In genomic region chr5:56183507-56183906, GRCh38 we compare ENCODE assay signal across 10 cellular contexts. TPM values are rescaled to one million over a fixed set of nuclear protein-coding genes. Genes with fewer than 3 reads are reported as not detected.
A peak's percentile ranks its signal among the peaks of the same experiment; 100 is the strongest.
DNase-seq lines count a peak whose midpoint lies in the region; ATAC-seq and TF ChIP-seq lines count a peak whose summit lies in the region.
"Had no signal": no experiment of that assay in that cellular context is flagged by ENCODE, and none has a peak within 500 bp of the region (broad histone marks: within the 10 kb centered on the region; RNA-seq: fewer than 3 reads in every experiment).

No MANE protein-coding gene starts in this region.

- no peak overlapping the region for H3K4me3 Mint-ChIP-seq in nephron progenitor cell

- TF ChIP-seq CTCF in cardiac fibroblast (IDR thresholded peaks at IDR 0.05; ENCODE audit: low read depth, low read length) (no peak), nephron progenitor cell (IDR thresholded peaks at IDR 0.05) (no peak)

- ATAC-seq in HG03571 (IDR thresholded peaks at IDR 0.05; ENCODE audit: unreplicated experiment) (no peak), HG03139 (IDR thresholded peaks at IDR 0.05; ENCODE audit: unreplicated experiment) (no peak)

- no peak for TF ChIP-seq RAD21 in Ishikawa (IDR thresholded peaks at IDR 0.05; ENCODE audit: low read depth)

- H3K27ac Mint-ChIP-seq in nephron progenitor cell: peak overlapping the region; percentile 79

- no peak overlapping the region for H3K4me3 ChIP-seq in cardiac fibroblast (replicated peaks in 1 of 2; ENCODE audit: low read depth in 2 of 2, low read length in 2 of 2)

- H3K9me3 Mint-ChIP-seq in nephron progenitor cell: no peaks in the 10 kb centered on the region

- H3K36me3 Mint-ChIP-seq in nephron progenitor cell (ENCODE audit: low read depth): no peaks in the 10 kb centered on the region

- peaks cover 6% of the 10 kb centered on the region for H3K27me3 Mint-ChIP-seq in nephron progenitor cell (ENCODE audit: low read depth, poor library complexity)

- peak; percentile 93 for DNase-seq in Daoy (ENCODE audit: low read depth)
- peak; percentile 80 to 97 for DNase-seq in cardiac fibroblast (ENCODE audit: low read depth in 2 of 2)
- no peak for DNase-seq in nephron progenitor cell
- no peak for DNase-seq in effector CD4-positive, alpha-beta T cell
- no peak for DNase-seq in DMS79 treated with DMSO at 0.1 percent for 48 hours (lab: John Stamatoyannopoulos, UW)
- DNase-seq: NCI-H187 treated with DMSO at 0.1 percent for 48 hours, nucleus accumbens had no signal

- peaks cover 30% of the 10 kb centered on the region for H3K4me1 Mint-ChIP-seq in nephron progenitor cell

- peak; percentile 67 for TF ChIP-seq EP300 in Ishikawa (IDR thresholded peaks at IDR 0.05; ENCODE audit: borderline replicate concordance)

TF ChIP-seq in Ishikawa, 13 proteins besides CTCF, POLR2A, EP300 and RAD21:
- no peak for TF ChIP-seq TAF1 (IDR thresholded peaks at IDR 0.05; ENCODE audit: low read depth)
- peak; percentile 58 for TF ChIP-seq NFIC (IDR thresholded peaks at IDR 0.05)

RNA-seq across cellular contexts. Expression of gene ANKRD55, which starts 49.6 kb away (rescaled TPM):
- not detected in 2 replicates for total RNA-seq in Daoy (2014; rRNA removed; shearing (Covaris generic))

Comparison
In these comparisons a context has a peak if more than half of its experiments do, and no peak if none do; other contexts are left out.
1. DNase-seq: peak in Daoy (single experiment) and cardiac fibroblast (2 of 2); none in nephron progenitor cell (single experiment), effector CD4-positive, alpha-beta T cell (single experiment) and DMS79 treated with DMSO at 0.1 percent for 48 hours (single experiment).